ENCODE assay signal across 8 cellular contexts in the genomic region with DNA sequence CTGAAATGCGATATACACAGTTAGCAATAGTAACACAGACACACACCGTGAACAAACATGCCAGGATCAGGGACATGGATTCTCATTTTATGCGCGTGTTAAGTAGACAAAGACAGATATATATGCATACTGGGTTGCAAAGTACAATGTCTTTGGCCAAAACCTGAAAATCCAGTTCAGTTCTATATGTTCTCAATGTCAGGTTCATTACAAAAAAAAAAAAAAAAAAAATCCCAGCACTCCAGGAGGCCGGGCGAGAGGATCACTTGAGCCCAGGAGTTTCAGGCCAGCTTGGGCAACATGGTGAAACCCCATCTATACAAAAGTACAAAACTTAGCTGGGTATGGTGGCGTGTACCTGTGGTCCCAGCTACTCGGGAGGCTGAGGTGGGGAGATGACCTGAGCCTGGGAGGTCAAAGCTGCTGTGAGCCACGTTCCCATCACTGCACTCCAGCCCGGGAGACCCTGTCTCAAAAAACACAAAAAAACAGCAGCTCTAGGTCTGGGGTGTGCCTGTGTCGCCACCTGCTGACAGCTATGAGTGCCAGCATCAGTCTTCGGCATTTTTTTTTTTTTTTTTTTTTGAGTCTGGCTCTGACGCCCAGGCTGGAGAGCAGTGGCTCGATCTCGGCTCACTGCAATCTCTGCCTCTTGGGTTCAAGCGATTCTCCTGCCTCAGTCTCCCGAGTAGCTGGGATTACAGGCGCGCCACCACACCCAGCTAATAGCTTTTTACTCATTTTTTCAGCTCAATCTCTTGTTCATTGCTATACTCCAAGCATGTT. TPM values are rescaled to one million over a fixed set of nuclear protein-coding genes. Genes with fewer than 3 reads are reported as not detected.
A peak's percentile ranks its signal among the peaks of the same experiment; 100 is the strongest.
DNase-seq lines count a peak whose midpoint lies in the region; ATAC-seq, FAIRE-seq and TF ChIP-seq lines count a peak whose summit lies in the region.

No MANE protein-coding gene starts in this region.

- BruUV-seq in endothelial cell of umbilical vein (replicated peaks; lab: Mats Ljungman, UMichigan): no TSS peak

- peaks cover 7% of the 10 kb centered on the region for H3K79me2 ChIP-seq in endothelial cell of umbilical vein (ENCODE audit: control insufficient read depth, insufficient read depth, low read length)

- no peak overlapping the region for H3K4me2 ChIP-seq in endothelial cell of umbilical vein (ENCODE audit: insufficient read depth, low read length)

- DNase-seq in AG04450 (ENCODE audit: low read depth, low spot score): no peak
- no peak for DNase-seq in GM19239 (ENCODE audit: insufficient read length, low spot score)
- DNase-seq in NCI-H460 (ENCODE audit: extremely low read depth, low read depth): peak; percentile 56
- DNase-seq in activated CD4-positive, alpha-beta T cell treated with anti-CD3 and anti-CD28 coated beads, Interleukin-2, amount 50 U/mL, for 1 hour: peak; percentile 51
- peak; percentile 64 for DNase-seq in endothelial cell of umbilical vein (ENCODE audit: low read depth, low spot score)
- peak; percentile 51 for DNase-seq in transverse colon

- H3K4me1 ChIP-seq in endothelial cell of umbilical vein (ENCODE audit: control insufficient read depth, extremely low read depth, insufficient read depth, low read length) (no peaks in the 10 kb centered on the region), mucosa of stomach (ENCODE audit: control insufficient read depth, insufficient read depth, low read length) (peaks cover 18% of the 10 kb centered on the region), transverse colon (peaks cover 13 to 29% (median 17%) of the 10 kb centered on the region in 4 donors)

- TF ChIP-seq POLR2A in endothelial cell of umbilical vein (IDR thresholded peaks at IDR 0.05; ENCODE audit: low read depth, low read length) (no peak), transverse colon (IDR thresholded peaks at IDR 0.05) (no peak)

- no peaks in the 10 kb centered on the region for H3K9me1 ChIP-seq in endothelial cell of umbilical vein (replicated peaks; ENCODE audit: control insufficient read depth, extremely low read depth, insufficient read depth, low read length)

- no peak overlapping the region for H3K27ac ChIP-seq in AG04450 (ENCODE audit: low read depth, low read length)
- H3K27ac ChIP-seq in endothelial cell of umbilical vein (ENCODE audit: insufficient read depth, low read depth, low read length): no peak overlapping the region
- peak overlapping the region; percentile 77 to 81 (median 78) for H3K27ac ChIP-seq in transverse colon

- dilution Hi-C loops in endothelial cell of umbilical vein (cut with MboI; ENCODE audit: extremely low pct_ligation_motif_present, low sequenced_read_pairs): no loop called here

- ATAC-seq in GM18520 (IDR thresholded peaks at IDR 0.05; ENCODE audit: unreplicated experiment): no peak

- POLR2A ChIA-PET in AG04450 (lab: Yijun Ruan, JAX) (interaction anchor here (0.6 to 2.9 kb wide), 17 partner anchors 10 to 830 kb away, joined by 3 to 52 read pairs (median 6); partner anchors contain the start of genes AP2S1 and SLC1A5), endothelial cell of umbilical vein (lab: Charles Lee) (interaction anchor here (0.7 to 0.8 kb wide), 3 partner anchors 8 to 122 kb away, joined by 4 to 8 read pairs (median 7); no protein-coding TSS in a partner anchor)

- H3K9ac ChIP-seq in endothelial cell of umbilical vein (replicated peaks; ENCODE audit: extremely low read depth, insufficient read depth, low read length) (no peak overlapping the region), mucosa of stomach (ENCODE audit: low read length) (peak overlapping the region; percentile 43)

- no peak overlapping the region for H3K4me3 ChIP-seq in AG04450 (ENCODE audit: low read depth, low read length)
- H3K4me3 ChIP-seq in endothelial cell of umbilical vein (replicated peaks in 1 of 3; ENCODE audit: insufficient read depth in 1 of 3, low read depth in 1 of 3, low read length in 3 of 3): no peak overlapping the region
- H3K4me3 ChIP-seq in mucosa of stomach (ENCODE audit: low read length): no peak overlapping the region
- no peak overlapping the region for H3K4me3 ChIP-seq in transverse colon

- H4K20me1 ChIP-seq in endothelial cell of umbilical vein (replicated peaks; ENCODE audit: control insufficient read depth, extremely low read depth, insufficient read depth, low read length): no peaks in the 10 kb centered on the region

- CTCF ChIA-PET in AG04450 (lab: Charles Lee) (interaction anchor here (0.5 to 3.9 kb wide), 56 partner anchors 9 to 524 kb away, joined by 3 to 52 read pairs (median 4); partner anchors contain the start of genes AP2S1 and DACT3), endothelial cell of umbilical vein (lab: Charles Lee) (interaction anchor here (0.5 to 6.5 kb wide), 42 partner anchors 9 to 854 kb away, joined by 3 to 128 read pairs (median 6); partner anchors contain the start of genes AP2S1 and SLC1A5)

- TF ChIP-seq EP300 in transverse colon (IDR thresholded peaks at IDR 0.05; ENCODE audit: low read depth): no peak

- in situ Hi-C loops in transverse colon (cut with MboI; ENCODE audit: low pct_ligation_motif_present in 1 of 4, low pct_unique_long_range_greater_than_20kb in 1 of 4, low sequenced_read_pairs in 3 of 4): loop anchor here in 3 of 4 donors (5.0 to 10.0 kb wide), 3 partner anchors 78 to 86 kb away; no protein-coding TSS in a partner anchor

- H3K36me3 ChIP-seq in endothelial cell of umbilical vein (ENCODE audit: control insufficient read depth in 2 of 2, extremely low read depth in 1 of 2, insufficient read depth in 2 of 2, low read length in 2 of 2): peaks cover 5 to 31% of the 10 kb centered on the region in 2 experiments
- H3K36me3 ChIP-seq in mucosa of stomach (ENCODE audit: control insufficient read depth, insufficient read depth, low read length): no peaks in the 10 kb centered on the region
- H3K36me3 ChIP-seq in transverse colon: peaks cover 0 to 26% (median 2%) of the 10 kb centered on the region in 4 donors

- H3K27me3 ChIP-seq in AG04450 (ENCODE audit: control insufficient read depth, insufficient read depth, low read length): no peaks in the 10 kb centered on the region
- H3K27me3 ChIP-seq in endothelial cell of umbilical vein (ENCODE audit: control insufficient read depth in 2 of 2, insufficient read depth in 2 of 2, low read length in 2 of 2): no peaks in the 10 kb centered on the region
- H3K27me3 ChIP-seq in mucosa of stomach (ENCODE audit: control insufficient read depth, insufficient read depth, low read length): no peaks in the 10 kb centered on the region
- no peaks in the 10 kb centered on the region for H3K27me3 ChIP-seq in transverse colon

- intact Hi-C loops in endothelial cell of umbilical vein (cut with micrococcal nuclease): loop anchor here (1.0 kb wide), 3 partner anchors 54 to 90 kb away; no protein-coding TSS in a partner anchor
- intact Hi-C loops in transverse colon (cut with DNase I; ENCODE audit: low total_unique reads): loop anchor here (1.0 kb wide), 1 partner anchor 83 kb away; no protein-coding TSS in a partner anchor

- 29 to 90% methylated on average over 2 to 19 of the region's 19 CpGs for WGBS in transverse colon (ENCODE audit: low coverage in 1 of 2), 2 donors

- H2AFZ ChIP-seq in endothelial cell of umbilical vein (ENCODE audit: low read depth, low read length): no peak overlapping the region

- peak; percentile 40 for FAIRE-seq in GM19239 (lab: Jason Lieb, UNC)
- peak; percentile 95 for FAIRE-seq in endothelial cell of umbilical vein (lab: Jason Lieb, UNC)

- peak; percentile 91 for TF ChIP-seq CTCF in AG04450 (IDR thresholded peaks at IDR 0.05; ENCODE audit: low read depth, low read length)
- peak; percentile 65 to 83 for TF ChIP-seq CTCF in endothelial cell of umbilical vein (IDR thresholded peaks at IDR 0.05; ENCODE audit: extremely low read depth in 1 of 2, insufficient read depth in 1 of 2, low read depth in 1 of 2, low read length in 2 of 2)
- peak; percentile 75 to 97 (median 84) for TF ChIP-seq CTCF in transverse colon (IDR thresholded peaks at IDR 0.05)

- H3K9me3 ChIP-seq in AG04450 (ENCODE audit: control insufficient read depth, insufficient read depth, low read length): no peaks in the 10 kb centered on the region
- no peaks in the 10 kb centered on the region for H3K9me3 ChIP-seq in endothelial cell of umbilical vein (replicated peaks; ENCODE audit: control insufficient read depth, insufficient read depth, low read length)
- H3K9me3 ChIP-seq in mucosa of stomach (ENCODE audit: control insufficient read depth, low read length): no peaks in the 10 kb centered on the region
- no peaks in the 10 kb centered on the region for H3K9me3 ChIP-seq in transverse colon

RNA-seq across cellular contexts. Expression of gene AP2S1, which starts 10.3 kb away (rescaled TPM):
- polyA plus RNA-seq in AG04450 (2011; rRNA removed): 148 and 162 TPM in 2 replicates
- 92.4 and 96.9 TPM in 2 replicates for polyA minus RNA-seq in AG04450 (2011; rRNA and poly(A)+ RNA removed)
- total RNA-seq in NCI-H460 (2014; rRNA removed; shearing (Covaris generic)): 110 and 111 TPM in 2 replicates
- polyA plus RNA-seq in NCI-H460 (2014; cell fraction: nucleus; rRNA removed): 66.3 and 71.7 TPM in 2 replicates
- 279 and 313 TPM in 2 replicates for total RNA-seq in endothelial cell of umbilical vein
- polyA plus RNA-seq in endothelial cell of umbilical vein: 376 and 417 TPM in 2 replicates
- polyA plus RNA-seq in endothelial cell of umbilical vein (2011; cell fraction: cytosol; rRNA removed): 283 and 300 TPM in 2 replicates
- polyA plus RNA-seq in endothelial cell of umbilical vein (2011; cell fraction: nucleus; rRNA removed): 93.6 and 108 TPM in 2 replicates
- 320 and 378 TPM in 2 replicates for polyA plus RNA-seq in endothelial cell of umbilical vein (2012)
- 115 and 153 TPM in 2 replicates for polyA minus RNA-seq in endothelial cell of umbilical vein
- polyA minus RNA-seq in endothelial cell of umbilical vein (2011; cell fraction: cytosol; rRNA and poly(A)+ RNA removed): 93.2 TPM
- polyA minus RNA-seq in endothelial cell of umbilical vein (2011; cell fraction: nucleus; rRNA and poly(A)+ RNA removed): 22.7 and 27.2 TPM in 2 replicates
- total RNA-seq in transverse colon: 10 to 100 TPM; 50.1 to 96.9 (median 61.2) TPM

RNA-seq across cellular contexts. Expression of gene ARHGAP35, which starts 20.4 kb away (rescaled TPM):
- polyA plus RNA-seq in AG04450 (2011; rRNA removed) (28.0 and 28.7 TPM in 2 replicates), endothelial cell of umbilical vein (25.7 and 28.3 TPM in 2 replicates)
- polyA minus RNA-seq in AG04450 (2011; rRNA and poly(A)+ RNA removed): 42.8 and 44.1 TPM in 2 replicates
- total RNA-seq in NCI-H460 (2014; rRNA removed; shearing (Covaris generic)): 16.5 and 18.2 TPM in 2 replicates
- polyA plus RNA-seq in NCI-H460 (2014; cell fraction: nucleus; rRNA removed): 4.8 and 5.6 TPM in 2 replicates
- total RNA-seq in endothelial cell of umbilical vein (47.3 and 51.3 TPM in 2 replicates), transverse colon (100 to 1,000 TPM in 2 of 4 donors, 10 to 100 TPM in 2; 77.1 to 159 (median 98.4) TPM)
- 19.6 and 20.2 TPM in 2 replicates for polyA plus RNA-seq in endothelial cell of umbilical vein (2011; cell fraction: cytosol; rRNA removed)
- 29.7 and 30.7 TPM in 2 replicates for polyA plus RNA-seq in endothelial cell of umbilical vein (2011; cell fraction: nucleus; rRNA removed)
- polyA plus RNA-seq in endothelial cell of umbilical vein (2012): 25.8 and 31.7 TPM in 2 replicates
- 35.8 and 45.8 TPM in 2 replicates for polyA minus RNA-seq in endothelial cell of umbilical vein
- polyA minus RNA-seq in endothelial cell of umbilical vein (2011; cell fraction: cytosol; rRNA and poly(A)+ RNA removed): 20.1 TPM
- 53.1 and 57.3 TPM in 2 replicates for polyA minus RNA-seq in endothelial cell of umbilical vein (2011; cell fraction: nucleus; rRNA and poly(A)+ RNA removed)

RNA-seq across cellular contexts. Expression of gene SLC1A5, which starts 52.0 kb away (rescaled TPM):
- 314 and 342 TPM in 2 replicates for polyA plus RNA-seq in AG04450 (2011; rRNA removed)
- polyA minus RNA-seq in AG04450 (2011; rRNA and poly(A)+ RNA removed): 284 and 361 TPM in 2 replicates
- total RNA-seq in NCI-H460 (2014; rRNA removed; shearing (Covaris generic)): 253 and 259 TPM in 2 replicates
- 180 and 206 TPM in 2 replicates for polyA plus RNA-seq in NCI-H460 (2014; cell fraction: nucleus; rRNA removed)
- 105 and 114 TPM in 2 replicates for total RNA-seq in endothelial cell of umbilical vein
- 114 TPM in 2 replicates for polyA plus RNA-seq in endothelial cell of umbilical vein
- 73.3 and 75.0 TPM in 2 replicates for polyA plus RNA-seq in endothelial cell of umbilical vein (2011; cell fraction: cytosol; rRNA removed)
- polyA plus RNA-seq in endothelial cell of umbilical vein (2011; cell fraction: nucleus; rRNA removed): 43.7 and 51.1 TPM in 2 replicates
- 86.6 and 87.7 TPM in 2 replicates for polyA plus RNA-seq in endothelial cell of umbilical vein (2012)
- 127 and 137 TPM in 2 replicates for polyA minus RNA-seq in endothelial cell of umbilical vein
- polyA minus RNA-seq in endothelial cell of umbilical vein (2011; cell fraction: cytosol; rRNA and poly(A)+ RNA removed): 98.2 TPM
- polyA minus RNA-seq in endothelial cell of umbilical vein (2011; cell fraction: nucleus; rRNA and poly(A)+ RNA removed): 22.9 and 25.6 TPM in 2 replicates
- total RNA-seq in transverse colon: 100 to 1,000 TPM in 1 of 4 donors, 10 to 100 TPM in 3; 19.8 to 104 (median 91.4) TPM

Comparison
In these comparisons a context has a peak if more than half of its experiments do, and no peak if none do; other contexts are left out.
1. DNase-seq: peak in NCI-H460 (single experiment), activated CD4-positive, alpha-beta T cell treated with anti-CD3 and anti-CD28 coated beads, Interleukin-2, amount 50 U/mL, for 1 hour (single experiment), endothelial cell of umbilical vein (single experiment) and transverse colon (single experiment); none in AG04450 (single experiment) and GM19239 (single experiment).
2. H3K27ac ChIP-seq: peak in transverse colon (4 of 4); none in AG04450 (single experiment) and endothelial cell of umbilical vein (single experiment).
3. Peak in every context shown above with its lines, with median percentiles within 50 percentile points of each other: CTCF ChIP-seq.